Comparison of ENCODE assay signal across 19 cellular contexts in the genomic region with DNA sequence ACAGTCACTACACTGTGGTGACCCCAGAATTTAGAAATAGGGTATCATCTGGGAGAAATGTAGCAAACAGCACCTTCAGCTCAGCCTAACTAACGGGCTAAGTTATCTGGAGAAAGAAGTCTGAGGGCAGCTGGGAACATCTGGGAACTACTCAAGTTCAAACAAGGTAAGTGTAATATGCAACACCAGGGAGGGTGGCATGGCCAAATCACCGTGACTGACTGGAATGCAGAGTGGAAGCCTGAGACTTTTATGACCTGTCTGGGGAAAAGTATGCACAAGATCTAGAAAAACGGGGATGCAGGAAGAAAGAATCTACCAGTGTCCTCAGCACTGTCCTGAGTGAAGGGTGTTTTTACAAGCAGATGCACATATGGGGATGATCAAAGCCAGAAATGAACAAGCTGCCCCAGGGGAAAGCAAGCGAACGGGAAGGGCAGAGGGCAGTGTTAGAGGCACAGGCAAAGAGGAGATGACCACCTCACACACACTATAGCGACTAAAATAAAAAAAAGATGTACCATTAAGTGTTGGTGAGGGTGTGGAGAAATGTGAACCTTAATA. TPM values are rescaled to one million over a fixed set of nuclear protein-coding genes. Genes with fewer than 3 reads are reported as not detected.
A peak's percentile ranks its signal among the peaks of the same experiment; 100 is the strongest.
DNase-seq lines count a peak whose midpoint lies in the region; ATAC-seq, FAIRE-seq and TF ChIP-seq lines count a peak whose summit lies in the region.
"Had no signal": no experiment of that assay in that cellular context is flagged by ENCODE, and none has a peak within 500 bp of the region (broad histone marks: within the 10 kb centered on the region; RNA-seq: fewer than 3 reads in every experiment).

No MANE protein-coding gene starts in this region.

- H3K27ac Mint-ChIP-seq in T-helper 2 cell treated with Interferon-gamma antibody and Interleukin-4, amounts not matched to agents 5 μg/mL and 100 μg/mL, for 36 hours = peak overlapping the region; percentile 45
- peak overlapping the region; percentile 27 for H3K27ac Mint-ChIP-seq in astrocyte (ENCODE audit: unreplicated experiment)

- H4K20me1 ChIP-seq in astrocyte (ENCODE audit: insufficient read depth, low read length) = peaks cover 9% of the 10 kb centered on the region
- H4K20me1 ChIP-seq in HepG2 (ENCODE audit: insufficient read depth, low read length) = no peaks in the 10 kb centered on the region

- no peak for TF ChIP-seq POLR2A in HepG2 (IDR thresholded peaks at IDR 0.05; ENCODE audit: insufficient read depth in 1 of 2, low read depth in 2 of 2, low read length in 2 of 2)

- intact Hi-C loops in HepG2 (cut with micrococcal nuclease; ENCODE audit: unreplicated experiment) = no loop called here

- H3K36me3 ChIP-seq in KOPT-K1 (ENCODE audit: insufficient read depth, low read length) (peaks cover 57% of the 10 kb centered on the region), astrocyte (ENCODE audit: insufficient read depth, low read length) (no peaks in the 10 kb centered on the region), HepG2 (replicated peaks in 1 of 2; ENCODE audit: control insufficient read depth in 1 of 2, insufficient read depth in 2 of 2, low read length in 2 of 2) (peaks cover 6 to 21% of the 10 kb centered on the region in 2 experiments; a peak in 4 of 5 replicates)
- H3K36me3 ChIP-seq: heart left ventricle, pancreas, thoracic aorta had no signal

- H3K4me2 ChIP-seq in astrocyte (ENCODE audit: low read length) (no peak overlapping the region), HepG2 (ENCODE audit: low read depth, low read length) (no peak overlapping the region)

- H3K9me3 ChIP-seq in KOPT-K1 (ENCODE audit: insufficient read depth, low read length, poor library complexity, severe bottlenecking) (no peaks in the 10 kb centered on the region), astrocyte (ENCODE audit: insufficient read depth, low read depth, low read length) (no peaks in the 10 kb centered on the region), HepG2 (ENCODE audit: low read length) (no peaks in the 10 kb centered on the region)
- H3K9me3 ChIP-seq: heart left ventricle, pancreas, thoracic aorta had no signal

- peak overlapping the region; percentile 11 for H3K4me3 Mint-ChIP-seq in T-helper 2 cell treated with Interferon-gamma antibody and Interleukin-4, amounts not matched to agents 5 μg/mL and 100 μg/mL, for 36 hours
- H3K4me3 Mint-ChIP-seq in astrocyte (ENCODE audit: unreplicated experiment) = no peak overlapping the region

- in situ Hi-C loops in HepG2 (cut with HindIII; ENCODE audit: extremely low pct_ligation_motif_present, low pct_unique_long_range_greater_than_20kb) = no loop called here

- H2AFZ ChIP-seq in astrocyte (ENCODE audit: low read depth, low read length) = no peak overlapping the region
- H2AFZ ChIP-seq in HepG2 (ENCODE audit: low read length) = no peak overlapping the region

- H3K27me3 ChIP-seq in astrocyte (ENCODE audit: insufficient read depth, low read length) (no peaks in the 10 kb centered on the region), HepG2 (ENCODE audit: control insufficient read depth in 1 of 2, insufficient read depth in 2 of 2, low read length in 2 of 2) (no peaks in the 10 kb centered on the region)
- H3K27me3 ChIP-seq: heart left ventricle, pancreas had no signal

- no TSS peak for BruUV-seq in HepG2 (replicated peaks; lab: Mats Ljungman, UMichigan)

- H3K4me1 Mint-ChIP-seq in T-helper 2 cell treated with Interferon-gamma antibody and Interleukin-4, amounts not matched to agents 5 μg/mL and 100 μg/mL, for 36 hours (ENCODE audit: low read depth) = peaks cover 60% of the 10 kb centered on the region
- peaks cover 57% of the 10 kb centered on the region for H3K4me1 Mint-ChIP-seq in astrocyte (ENCODE audit: low read depth, unreplicated experiment)

- peaks cover 40% of the 10 kb centered on the region for H3K79me2 ChIP-seq in astrocyte (ENCODE audit: insufficient read depth, low read length)
- peaks cover 42% of the 10 kb centered on the region for H3K79me2 ChIP-seq in HepG2 (ENCODE audit: insufficient read depth, low read length)

- ATAC-seq in HG02973 (IDR thresholded peaks at IDR 0.05; ENCODE audit: unreplicated experiment) (no peak), HepG2 (no peak)
- ATAC-seq: heart left ventricle, Panc1, pancreas had no signal

- peaks cover 17% of the 10 kb centered on the region for H3K4me1 ChIP-seq in astrocyte (ENCODE audit: insufficient read depth, low read length)
- peaks cover 26% of the 10 kb centered on the region for H3K4me1 ChIP-seq in HepG2 (ENCODE audit: insufficient read depth, low read length)

- CTCF ChIA-PET in HepG2 (lab: Yijun Ruan, JAX; ENCODE audit: low intra/inter-chr PET ratio, low total read pairs) = no interaction called here

- 98% methylated on average over 6 of the region's 6 CpGs for WGBS in HepG2 (ENCODE audit: low lambda C conversion rate)

- H3K27ac ChIP-seq in KOPT-K1 (ENCODE audit: low read depth, low read length, poor library complexity, severe bottlenecking) (peak overlapping the region; percentile 97), astrocyte (ENCODE audit: low read depth, low read length) (no peak overlapping the region), HepG2 (ENCODE audit: extremely low read length, insufficient read depth, low read length) (no peak overlapping the region)
- H3K27ac ChIP-seq: heart left ventricle, thoracic aorta had no signal

- TF ChIP-seq EP300 in HepG2 (IDR thresholded peaks at IDR 0.05; ENCODE audit: low read depth in 2 of 2, low read length in 2 of 2) (no peak), HepG2 (CRISPR knock-in tag; IDR thresholded peaks at IDR 0.05; ENCODE audit: borderline replicate concordance) (no peak)

- H3K9ac ChIP-seq in astrocyte (ENCODE audit: low read length) (no peak overlapping the region), HepG2 (ENCODE audit: insufficient read depth, low read depth, low read length) (no peak overlapping the region)

- no peak for TF ChIP-seq RAD21 in HepG2 (CRISPR knock-in tag; IDR thresholded peaks at IDR 0.05)

- POLR2A ChIA-PET in HepG2 (lab: Yijun Ruan, JAX) = interaction anchor here (1.1 to 1.5 kb wide), 2 partner anchors 9 to 11 kb away, joined by 3 to 4 read pairs; no protein-coding TSS in a partner anchor

- H3K36me3 Mint-ChIP-seq in T-helper 2 cell treated with Interferon-gamma antibody and Interleukin-4, amounts not matched to agents 5 μg/mL and 100 μg/mL, for 36 hours (ENCODE audit: low read depth) = peaks cover 52% of the 10 kb centered on the region
- peaks cover 4% of the 10 kb centered on the region for H3K36me3 Mint-ChIP-seq in astrocyte (ENCODE audit: low read depth, unreplicated experiment)

- no peak overlapping the region for H3K4me3 ChIP-seq in astrocyte (ENCODE audit: insufficient read depth, low read depth, low read length)
- no peak overlapping the region for H3K4me3 ChIP-seq in HepG2 (replicated peaks in 1 of 3; ENCODE audit: insufficient read depth in 1 of 3, low read depth in 2 of 3, low read length in 3 of 3)
- H3K4me3 ChIP-seq: heart left ventricle, pancreas, thoracic aorta had no signal

- TF ChIP-seq CTCF in astrocyte (IDR thresholded peaks at IDR 0.05; ENCODE audit: insufficient read depth, low read depth, low read length) = no peak
- no peak for TF ChIP-seq CTCF in HepG2 (CRISPR knock-in tag; IDR thresholded peaks at IDR 0.05)

- no peak for DNase-seq in T-helper 2 cell treated with Interferon-gamma antibody and Interleukin-4, amounts not matched to agents 5 μg/mL and 100 μg/mL, for 36 hours (ENCODE audit: low spot score)
- DNase-seq in T-helper 2 cell (no peak), astrocyte (ENCODE audit: low read depth) (no peak), renal cortical epithelial cell (ENCODE audit: low read depth) (peak; percentile 51), SIG-M5 (lab: John Stamatoyannopoulos, UW) (no peak), HepG2 (ENCODE audit: low spot score) (no peak)
- DNase-seq: 8988T; cerebellar nuclear complex; COR-L47; heart left ventricle; kidney; NCI-H2029; NCI-H526 treated with DMSO at 0.1 percent for 48 hours; pancreas; stimulated activated CD4-positive, alpha-beta T cell treated with anti-CD3 and anti-CD28 coated beads, Interleukin-12 subunit alpha, Interleukin-12 subunit beta, amount 100 ng/mL, for 4 hours had no signal

- H3K27me3 Mint-ChIP-seq in T-helper 2 cell treated with Interferon-gamma antibody and Interleukin-4, amounts not matched to agents 5 μg/mL and 100 μg/mL, for 36 hours (ENCODE audit: low read depth) = no peaks in the 10 kb centered on the region
- no peaks in the 10 kb centered on the region for H3K27me3 Mint-ChIP-seq in astrocyte (ENCODE audit: low read depth, unreplicated experiment)

- FAIRE-seq in astrocyte (lab: Jason Lieb, UNC) (no peak), HepG2 (lab: Jason Lieb, UNC) (no peak)
- FAIRE-seq: kidney, pancreas had no signal

- no peaks in the 10 kb centered on the region for H3K9me3 Mint-ChIP-seq in T-helper 2 cell treated with Interferon-gamma antibody and Interleukin-4, amounts not matched to agents 5 μg/mL and 100 μg/mL, for 36 hours
- no peaks in the 10 kb centered on the region for H3K9me3 Mint-ChIP-seq in astrocyte (ENCODE audit: unreplicated experiment)

TF ChIP-seq in HepG2, 621 proteins besides CTCF, POLR2A, EP300 and RAD21:
- TF ChIP-seq ZNF850 (CRISPR knock-in tag; conservative IDR thresholded peaks at IDR 0.05) = no peak

RNA-seq across cellular contexts. Expression of gene SERINC5, which starts 59.9 kb away (rescaled TPM):
- total RNA-seq in astrocyte (57.3 and 60.3 TPM in 2 replicates), renal cortical epithelial cell (8.7 and 23.7 TPM in 2 replicates), HepG2 (2016; rRNA removed; fragmentation: Illumina TruSeq; extraction: Trizol) (22.8 and 23.1 TPM in 2 replicates)
- 5.4 and 6.5 TPM in 2 replicates for total RNA-seq in HepG2 (2016; cell fraction: cytosol; rRNA removed; fragmentation: Illumina TruSeq; extraction: Trizol; ENCODE audit: low read depth)
- 21.5 and 23.8 TPM in 2 replicates for total RNA-seq in HepG2 (2016; cell fraction: insoluble cytoplasmic fraction; rRNA removed; fragmentation: Illumina TruSeq; extraction: Trizol)
- total RNA-seq in HepG2 (2016; cell fraction: membrane; rRNA removed; fragmentation: Illumina TruSeq; extraction: Trizol) = 9.0 and 9.4 TPM in 2 replicates
- 33.8 and 36.7 TPM in 2 replicates for total RNA-seq in HepG2 (2016; cell fraction: nucleus; rRNA removed; fragmentation: Illumina TruSeq; extraction: Trizol)
- polyA plus RNA-seq in HepG2 (2011; rRNA removed) = 17.3 TPM in 2 replicates
- polyA plus RNA-seq in HepG2 (2011; cell fraction: cytosol; rRNA removed) = 12.6 and 17.2 TPM in 2 replicates
- polyA plus RNA-seq in HepG2 (2011; cell fraction: nucleus; rRNA removed) = 7.1 and 8.9 TPM in 2 replicates
- polyA plus RNA-seq in HepG2 (2012) = 19.5 and 21.6 TPM in 2 replicates
- 0.84 and 0.86 TPM in 2 replicates for polyA plus RNA-seq in HepG2 (2016; cell fraction: cytosol; fragmentation: Illumina TruSeq; extraction: Trizol; ENCODE audit: low read depth)
- polyA plus RNA-seq in HepG2 (2016; cell fraction: insoluble cytoplasmic fraction; fragmentation: Illumina TruSeq; extraction: Trizol; ENCODE audit: low read depth) = 9.7 and 9.9 TPM in 2 replicates
- 2.2 and 3.1 TPM in 2 replicates for polyA plus RNA-seq in HepG2 (2016; cell fraction: membrane; fragmentation: Illumina TruSeq; extraction: Trizol; ENCODE audit: low read depth)
- 20.5 and 22.1 TPM in 2 replicates for polyA plus RNA-seq in HepG2 (2016; cell fraction: nucleus; fragmentation: Illumina TruSeq; extraction: Trizol; ENCODE audit: insufficient read depth, low read depth)
- 6.4 and 56.6 TPM in 2 replicates for polyA minus RNA-seq in HepG2 (2011; rRNA and poly(A)+ RNA removed; ENCODE audit: low replicate concordance)
- polyA minus RNA-seq in HepG2 (2011; cell fraction: cytosol; rRNA and poly(A)+ RNA removed) = 25.1 and 29.5 TPM in 2 replicates
- polyA minus RNA-seq in HepG2 (2011; cell fraction: nucleus; rRNA and poly(A)+ RNA removed) = 22.3 and 25.4 TPM in 2 replicates
